In genomic region chrX:153153516-153153915, GRCh38 we compare ENCODE assay signal across 21 cellular contexts. TPM values are rescaled to one million over a fixed set of nuclear protein-coding genes. Genes with fewer than 3 reads are reported as not detected.
DNase-seq lines count a peak whose midpoint lies in the region; FAIRE-seq and TF ChIP-seq lines count a peak whose summit lies in the region.
"Had no signal": no experiment of that assay in that cellular context is flagged by ENCODE, and none has a peak within 500 bp of the region (broad histone marks: within the 10 kb centered on the region; RNA-seq: fewer than 3 reads in every experiment).

No MANE protein-coding gene starts in this region.

- intact Hi-C loops in left ventricle myocardium inferior (cut with micrococcal nuclease) = no loop called here

- H3K4me3 Mint-ChIP-seq in T-helper 2 cell treated with Interferon-gamma antibody and Interleukin-4, amounts not matched to agents 5 μg/mL and 100 μg/mL, for 36 hours = no peak overlapping the region
- H3K4me3 Mint-ChIP-seq: CD4-positive, alpha-beta memory T cell had no signal

- H3K27me3 ChIP-seq in GM23248 (replicated peaks; ENCODE audit: insufficient read depth) (no peaks in the 10 kb centered on the region), left ventricle myocardium inferior (ENCODE audit: low read depth) (no peaks in the 10 kb centered on the region)
- H3K27me3 ChIP-seq in effector memory CD4-positive, alpha-beta T cell (replicated peaks; ENCODE audit: control insufficient read depth, insufficient read depth, low read length, poor library complexity, severe bottlenecking) = no peaks in the 10 kb centered on the region

- no peak overlapping the region for H2AFZ ChIP-seq in GM23248

- H3K27ac ChIP-seq in GM23248 (no peak overlapping the region), left ventricle myocardium inferior (replicated peaks) (no peak overlapping the region)
- no peak overlapping the region for H3K27ac ChIP-seq in effector memory CD4-positive, alpha-beta T cell (ENCODE audit: insufficient read depth, low read length, poor library complexity, severe bottlenecking)

- WGBS in GM23248 (ENCODE audit: low coverage in 1 of 2, low lambda C conversion rate in 2 of 2, missing lambda C conversion rate in 2 of 2), 2 experiments = 49 to 52% methylated on average over 3 of the region's 3 CpGs

- H3K9ac ChIP-seq in GM23248 = no peak overlapping the region

- H3K9me3 ChIP-seq in GM23248 (ENCODE audit: low read depth) (no peaks in the 10 kb centered on the region), left ventricle myocardium inferior (replicated peaks) (no peaks in the 10 kb centered on the region)
- no peaks in the 10 kb centered on the region for H3K9me3 ChIP-seq in effector memory CD4-positive, alpha-beta T cell (ENCODE audit: control insufficient read depth, low read length)
- H3K9me3 ChIP-seq: HAP-1 had no signal

- H3K4me2 ChIP-seq in GM23248 (ENCODE audit: unreplicated experiment) = no peak overlapping the region

- in situ Hi-C loops in GM23248 (cut with MboI) = no loop called here

- H3K4me3 ChIP-seq in GM23248 = no peak overlapping the region
- H3K4me3 ChIP-seq in effector memory CD4-positive, alpha-beta T cell (ENCODE audit: insufficient read depth, low read depth, low read length, poor library complexity, severe bottlenecking) = no peak overlapping the region
- H3K4me3 ChIP-seq in left ventricle myocardium inferior = no peak overlapping the region
- H3K4me3 ChIP-seq: HAP-1 had no signal

- H3K27ac Mint-ChIP-seq in T-helper 2 cell treated with Interferon-gamma antibody and Interleukin-4, amounts not matched to agents 5 μg/mL and 100 μg/mL, for 36 hours = no peak overlapping the region
- H3K27ac Mint-ChIP-seq: CD4-positive, alpha-beta memory T cell had no signal

- DNase-seq in GM23248 = peak; percentile 6
- DNase-seq in NCI-H226 = peak; percentile 1
- no peak for DNase-seq in frontal cortex (ENCODE audit: low spot score in 2 of 2)
- no peak for DNase-seq in effector memory CD4-positive, alpha-beta T cell
- no peak for DNase-seq in NCI-H82 treated with DMSO at 0.1 percent for 48 hours (lab: John Stamatoyannopoulos, UW; ENCODE audit: unreplicated experiment)
- DNase-seq in left ventricle myocardium inferior = no peak
- no peak for DNase-seq in T-helper 2 cell treated with Interferon-gamma antibody and Interleukin-4, amounts not matched to agents 5 μg/mL and 100 μg/mL, for 36 hours (ENCODE audit: low spot score)
- DNase-seq: C1 segment of cervical spinal cord; Calu3; CD4-positive, alpha-beta memory T cell; COR-L47; DMS53; DMS79 treated with DMSO at 0.1 percent for 48 hours; GOT3 had no signal

- H3K79me2 ChIP-seq in GM23248 (ENCODE audit: insufficient read depth) = no peaks in the 10 kb centered on the region

- H3K4me1 ChIP-seq in GM23248 (ENCODE audit: insufficient read depth) (no peaks in the 10 kb centered on the region), left ventricle myocardium inferior (no peaks in the 10 kb centered on the region)
- H3K4me1 ChIP-seq in effector memory CD4-positive, alpha-beta T cell (ENCODE audit: control insufficient read depth, insufficient read depth, low read length, poor library complexity, severe bottlenecking) = no peaks in the 10 kb centered on the region
- H3K4me1 ChIP-seq: HAP-1 had no signal

- H3K9me2 ChIP-seq in GM23248 (ENCODE audit: insufficient read depth) = no peaks in the 10 kb centered on the region

- H3K36me3 ChIP-seq in GM23248 (ENCODE audit: low read depth) (no peaks in the 10 kb centered on the region), left ventricle myocardium inferior (no peaks in the 10 kb centered on the region)
- H3K36me3 ChIP-seq in effector memory CD4-positive, alpha-beta T cell (ENCODE audit: control insufficient read depth, insufficient read depth, low read length) = no peaks in the 10 kb centered on the region
- H3K36me3 ChIP-seq: HAP-1 had no signal

- H3K9me3 Mint-ChIP-seq in T-helper 2 cell treated with Interferon-gamma antibody and Interleukin-4, amounts not matched to agents 5 μg/mL and 100 μg/mL, for 36 hours = no peaks in the 10 kb centered on the region
- H3K9me3 Mint-ChIP-seq: CD4-positive, alpha-beta memory T cell had no signal

- peak; percentile 43 for FAIRE-seq in frontal cortex (lab: Jason Lieb, UNC)
- FAIRE-seq: GM12892, GM19239, H54 had no signal

- no peaks in the 10 kb centered on the region for H3K36me3 Mint-ChIP-seq in T-helper 2 cell treated with Interferon-gamma antibody and Interleukin-4, amounts not matched to agents 5 μg/mL and 100 μg/mL, for 36 hours (ENCODE audit: low read depth)
- H3K36me3 Mint-ChIP-seq: CD4-positive, alpha-beta memory T cell had no signal

- H4K20me1 ChIP-seq in GM23248 (ENCODE audit: insufficient read depth) = no peaks in the 10 kb centered on the region

- no peak for TF ChIP-seq CTCF in left ventricle myocardium inferior (IDR thresholded peaks at IDR 0.05; ENCODE audit: borderline replicate concordance)

- H3K4me1 Mint-ChIP-seq in T-helper 2 cell treated with Interferon-gamma antibody and Interleukin-4, amounts not matched to agents 5 μg/mL and 100 μg/mL, for 36 hours (ENCODE audit: low read depth) = no peaks in the 10 kb centered on the region
- H3K4me1 Mint-ChIP-seq: CD4-positive, alpha-beta memory T cell had no signal

- H3K27me3 Mint-ChIP-seq in T-helper 2 cell treated with Interferon-gamma antibody and Interleukin-4, amounts not matched to agents 5 μg/mL and 100 μg/mL, for 36 hours (ENCODE audit: low read depth) = peaks cover 7% of the 10 kb centered on the region

- no peaks in the 10 kb centered on the region for H3F3A ChIP-seq in GM23248 (ENCODE audit: insufficient read depth)

RNA-seq across cellular contexts. Expression of gene MAGEA1, which starts 25.6 kb away (rescaled TPM):
- not detected in 2 replicates for total RNA-seq in GM23248 (2014; rRNA removed; shearing (Covaris generic))
- polyA plus RNA-seq in GM23248 (2016; fragmentation: Nextera tagmentation; extraction: Ambion mirVana) = not detected in 2 replicates
- not detected for total RNA-seq in frontal cortex
- not detected for total RNA-seq in left ventricle myocardium inferior
- total RNA-seq: A172; A673; Calu3; CD4-positive, alpha-beta memory T cell had no signal
- polyA plus RNA-seq: BJ; CD4-positive, alpha-beta memory T cell had no signal

Comparison
In these comparisons a context has a peak if more than half of its experiments do, and no peak if none do; other contexts are left out.
1. DNase-seq: peak in GM23248 (single experiment) and NCI-H226 (single experiment); none in frontal cortex (0 of 2), effector memory CD4-positive, alpha-beta T cell (0 of 3), NCI-H82 treated with DMSO at 0.1 percent for 48 hours (single experiment), left ventricle myocardium inferior (single experiment) and T-helper 2 cell treated with Interferon-gamma antibody and Interleukin-4, amounts not matched to agents 5 μg/mL and 100 μg/mL, for 36 hours (single experiment).